ENCODE assay signal across 17 cellular contexts in the genomic region with DNA sequence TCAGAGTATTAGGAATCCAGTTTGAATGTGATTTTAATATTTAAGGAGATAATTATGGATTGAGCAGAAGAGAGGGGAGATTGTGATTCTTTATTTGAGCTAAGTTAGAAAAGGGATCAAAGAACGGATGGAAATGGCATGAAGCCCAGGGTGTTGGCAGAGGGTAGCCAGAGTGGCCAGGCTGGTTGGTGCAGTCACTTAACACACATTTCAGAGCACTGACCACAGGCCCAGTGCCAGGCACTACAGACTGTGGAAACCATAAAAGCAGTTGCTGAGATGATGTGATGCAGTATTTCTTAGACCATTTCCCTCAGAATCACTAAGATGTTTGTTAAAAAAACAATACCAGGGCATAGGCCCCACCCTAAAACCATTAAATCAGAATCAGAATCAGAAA.
DNase-seq lines count a peak whose midpoint lies in the region; ATAC-seq and TF ChIP-seq lines count a peak whose summit lies in the region.
"Had no signal": no experiment of that assay in that cellular context is flagged by ENCODE, and none has a peak within 500 bp of the region (broad histone marks: within the 10 kb centered on the region; RNA-seq: fewer than 3 reads in every experiment).

No MANE protein-coding gene starts in this region.

- TF ChIP-seq POLR2A in adrenal gland (IDR thresholded peaks at IDR 0.05) (no peak), sigmoid colon (IDR thresholded peaks at IDR 0.05) (no peak)

- no peaks in the 10 kb centered on the region for H3K4me1 ChIP-seq in mucosa of descending colon (ENCODE audit: low read depth)
- no peaks in the 10 kb centered on the region for H3K4me1 ChIP-seq in aorta (ENCODE audit: control insufficient read depth in 1 of 2, insufficient read depth in 2 of 2, low read length in 2 of 2)
- no peaks in the 10 kb centered on the region for H3K4me1 ChIP-seq in adrenal gland (replicated peaks in 1 of 2)
- H3K4me1 ChIP-seq in sigmoid colon, result peaks cover 0 to 1% (median 0%) of the 10 kb centered on the region in 4 donors
- H3K4me1 ChIP-seq: left ventricle myocardium inferior had no signal

- DNase-seq in Ammon's horn (ENCODE audit: low spot score), result peak; percentile 67
- DNase-seq in M059J (ENCODE audit: low read depth), result peak; percentile 55
- DNase-seq in chondrocyte (ENCODE audit: low spot score), result no peak
- DNase-seq in mucosa of descending colon, result peak in 1 of 3 donors; percentile 41
- DNase-seq in aorta, result no peak
- no peak for DNase-seq in adrenal gland
- DNase-seq in sigmoid colon, result no peak
- DNase-seq: activated CD4-positive, alpha-beta memory T cell treated with anti-CD3 and anti-CD28 coated beads, Interleukin-2, amount 10 ng/mL, durations not matched to agents 7 days and 5 days; activated T-cell treated with anti-CD3 and anti-CD28 coated beads, Interleukin-2, amount 50 U/mL, for 48 hours; effector memory CD4-positive, alpha-beta T cell; Kasumi-1; left ventricle myocardium inferior; naive thymus-derived CD8-positive, alpha-beta T cell; NCI-H1694; NCI-H510A treated with DMSO at 0.1 percent for 48 hours had no signal

- H3K36me3 Mint-ChIP-seq in chondrocyte (ENCODE audit: low read depth), result peaks cover 8% of the 10 kb centered on the region

- H3K4me1 Mint-ChIP-seq in chondrocyte (ENCODE audit: low read depth), result peaks cover 26% of the 10 kb centered on the region

- H3K4me3 Mint-ChIP-seq in chondrocyte (ENCODE audit: unreplicated experiment), result no peak overlapping the region
- H3K4me3 Mint-ChIP-seq: activated CD4-positive, alpha-beta memory T cell treated with anti-CD3 and anti-CD28 coated beads, Interleukin-2, amount 10 ng/mL, durations not matched to agents 7 days and 5 days; naive thymus-derived CD8-positive, alpha-beta T cell; stimulated activated naive CD8-positive, alpha-beta T cell treated with anti-CD3 and anti-CD28 coated beads, Interleukin-15, Interleukin-2, amounts not matched to agents 100 ng/mL and 50 ng/mL, for 24 hours had no signal

- H3K27ac ChIP-seq in aorta (ENCODE audit: low read depth in 1 of 2, low read length in 2 of 2) (no peak overlapping the region), adrenal gland (no peak overlapping the region), sigmoid colon (no peak overlapping the region)
- H3K27ac ChIP-seq: left ventricle myocardium inferior had no signal

- peak; percentile 39 for ATAC-seq in mucosa of descending colon
- no peak for ATAC-seq in aorta (ENCODE audit: low FRiP score)
- no peak for ATAC-seq in GM19035 (IDR thresholded peaks at IDR 0.05; ENCODE audit: unreplicated experiment)
- ATAC-seq: naive thymus-derived CD8-positive, alpha-beta T cell had no signal

- H3K27ac Mint-ChIP-seq in chondrocyte (ENCODE audit: unreplicated experiment), result peak overlapping the region; percentile 36
- H3K27ac Mint-ChIP-seq: activated CD4-positive, alpha-beta memory T cell treated with anti-CD3 and anti-CD28 coated beads, Interleukin-2, amount 10 ng/mL, durations not matched to agents 7 days and 5 days; stimulated activated naive CD8-positive, alpha-beta T cell treated with anti-CD3 and anti-CD28 coated beads, Interleukin-15, Interleukin-2, amounts not matched to agents 100 ng/mL and 50 ng/mL, for 24 hours had no signal

- TF ChIP-seq CTCF in chondrocyte (IDR thresholded peaks at IDR 0.05), result no peak
- no peak for TF ChIP-seq CTCF in mucosa of descending colon (IDR thresholded peaks at IDR 0.05)
- no peak for TF ChIP-seq CTCF in adrenal gland (IDR thresholded peaks at IDR 0.05)
- TF ChIP-seq CTCF in sigmoid colon (IDR thresholded peaks at IDR 0.05), result no peak

- intact Hi-C loops in mucosa of descending colon (cut with DNase I, micrococcal nuclease) (no loop called here), aorta (cut with DNase I) (no loop called here), adrenal gland (cut with DNase I) (no loop called here), sigmoid colon (cut with DNase I) (no loop called here)

- H3K27me3 ChIP-seq in aorta (ENCODE audit: control insufficient read depth in 1 of 2, insufficient read depth in 2 of 2, low read length in 1 of 2) (no peaks in the 10 kb centered on the region), adrenal gland (no peaks in the 10 kb centered on the region), sigmoid colon (no peaks in the 10 kb centered on the region)

- H3K9me3 Mint-ChIP-seq in chondrocyte (ENCODE audit: low read depth), result peaks cover 14% of the 10 kb centered on the region

- H3K36me3 ChIP-seq in mucosa of descending colon (ENCODE audit: low read depth) (no peaks in the 10 kb centered on the region), aorta (ENCODE audit: control insufficient read depth in 1 of 2, insufficient read depth in 2 of 2, low read length in 1 of 2) (no peaks in the 10 kb centered on the region), adrenal gland (replicated peaks in 1 of 2) (no peaks in the 10 kb centered on the region), sigmoid colon (no peaks in the 10 kb centered on the region)
- H3K36me3 ChIP-seq: left ventricle myocardium inferior had no signal

- no peaks in the 10 kb centered on the region for H3K27me3 Mint-ChIP-seq in chondrocyte (ENCODE audit: low read depth)
- H3K27me3 Mint-ChIP-seq: activated CD4-positive, alpha-beta memory T cell treated with anti-CD3 and anti-CD28 coated beads, Interleukin-2, amount 10 ng/mL, durations not matched to agents 7 days and 5 days; naive thymus-derived CD8-positive, alpha-beta T cell; stimulated activated naive CD8-positive, alpha-beta T cell treated with anti-CD3 and anti-CD28 coated beads, Interleukin-15, Interleukin-2, amounts not matched to agents 100 ng/mL and 50 ng/mL, for 24 hours had no signal

- H3K4me3 ChIP-seq in mucosa of descending colon (no peak overlapping the region), aorta (ENCODE audit: low read length in 2 of 2) (no peak overlapping the region), adrenal gland (no peak overlapping the region), sigmoid colon (no peak overlapping the region)
- H3K4me3 ChIP-seq: left ventricle myocardium inferior had no signal

- 7% methylated on average over 1 of the region's 1 CpG for WGBS in aorta, 2 donors
- WGBS in adrenal gland, 4 donors, result 46 to 52% (median 50%) methylated on average over 1 of the region's 1 CpG
- WGBS in sigmoid colon, 2 donors, result 11 to 56% methylated on average over 1 of the region's 1 CpG

- H3K9me3 ChIP-seq in mucosa of descending colon (no peaks in the 10 kb centered on the region), aorta (ENCODE audit: control insufficient read depth, low read length) (no peaks in the 10 kb centered on the region), adrenal gland (replicated peaks in 1 of 3) (no peaks in the 10 kb centered on the region), sigmoid colon (peaks cover 0 to 2% (median 0%) of the 10 kb centered on the region in 4 donors)

- TF ChIP-seq EP300 in sigmoid colon (IDR thresholded peaks at IDR 0.05), result no peak

Comparison
In these comparisons a context has a peak if more than half of its experiments do, and no peak if none do; other contexts are left out.
1. DNase-seq: peak in Ammon's horn (single experiment) and M059J (single experiment); none in chondrocyte (single experiment), aorta (0 of 2), adrenal gland (0 of 7) and sigmoid colon (single experiment).